Comparison of ENCODE assay signal across 17 cellular contexts in the genomic region with DNA sequence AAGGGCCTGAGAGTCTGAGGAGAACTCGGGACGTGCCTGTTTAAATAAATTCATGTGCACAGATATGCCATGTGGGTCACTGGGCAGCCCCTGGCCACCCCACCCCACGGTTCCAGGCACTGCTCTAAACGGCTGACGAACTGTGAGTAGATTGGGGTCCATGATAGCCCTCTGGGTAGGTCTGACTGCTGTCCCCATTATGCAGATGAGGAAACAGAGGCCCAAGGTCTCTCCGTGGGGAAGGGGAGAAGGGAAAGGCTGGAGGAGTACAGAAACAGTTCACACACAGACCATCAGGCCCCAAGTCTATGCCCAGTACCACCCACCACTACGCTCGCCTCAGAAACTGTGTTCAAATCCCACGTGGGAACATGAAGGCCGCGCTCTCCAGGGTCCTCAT. TPM values are rescaled to one million over a fixed set of nuclear protein-coding genes. Genes with fewer than 3 reads are reported as not detected.
DNase-seq lines count a peak whose midpoint lies in the region; TF ChIP-seq lines count a peak whose summit lies in the region.
"Had no signal": no experiment of that assay in that cellular context is flagged by ENCODE, and none has a peak within 500 bp of the region (broad histone marks: within the 10 kb centered on the region; RNA-seq: fewer than 3 reads in every experiment).

No MANE protein-coding gene starts in this region.

- no peaks in the 10 kb centered on the region for H3K27me3 Mint-ChIP-seq in H9 (ENCODE audit: low read depth)
- H3K27me3 Mint-ChIP-seq in endothelial cell (ENCODE audit: unreplicated experiment) = peaks cover 21% of the 10 kb centered on the region
- no peaks in the 10 kb centered on the region for H3K27me3 Mint-ChIP-seq in neural progenitor cell (ENCODE audit: insufficient read depth, low read depth)

- DNase-seq in H9 = no peak
- DNase-seq in endothelial cell (ENCODE audit: low spot score) = no peak
- no peak for DNase-seq in neural progenitor cell (ENCODE audit: low spot score)
- no peak for DNase-seq in stimulated activated CD4-positive, alpha-beta T cell treated with anti-CD3 and anti-CD28 coated beads, Interleukin-1b, Interleukin-23, amount 100 ng/mL, for 48 hours
- DNase-seq in COLO668 (lab: John Stamatoyannopoulos, UW; ENCODE audit: unreplicated experiment) = no peak
- no peak for DNase-seq in ascending aorta (ENCODE audit: low spot score in 2 of 2)
- no peak for DNase-seq in NCI-H2107 treated with DMSO at 0.1 percent for 48 hours (lab: John Stamatoyannopoulos, UW; ENCODE audit: unreplicated experiment)
- DNase-seq: activated CD4-positive, alpha-beta T cell treated with anti-CD3 and anti-CD28 coated beads, Interleukin-2, amount 50 U/mL, for 4 hours; activated naive CD4-positive, alpha-beta T cell treated with anti-CD3 and anti-CD28 coated beads for 36 hours; EL; mammary epithelial cell; NCI-H1105 treated with DMSO at 0.1 percent for 48 hours; NCI-H526; SHP77; stimulated activated CD4-positive, alpha-beta T cell treated with anti-CD3 and anti-CD28 coated beads, Interleukin-12 subunit alpha, Interleukin-12 subunit beta, amount 100 ng/mL, for 4 hours had no signal

- H2BK120ac ChIP-seq in H9 (ENCODE audit: low read depth, low read length, poor library complexity, severe bottlenecking) = no peak overlapping the region

- no peak overlapping the region for H2BK15ac ChIP-seq in H9 (ENCODE audit: low read depth, low read length)

- H3K23me2 ChIP-seq in H9 (ENCODE audit: insufficient read length, low read depth, low read length, poor library complexity, severe bottlenecking) = no peaks in the 10 kb centered on the region

- H2AK5ac ChIP-seq in H9 (ENCODE audit: insufficient read length, low read length) = no peak overlapping the region

- H3K36me3 Mint-ChIP-seq in H9 (ENCODE audit: insufficient read depth in 1 of 3, low read depth in 3 of 3) (peaks cover 4 to 16% (median 9%) of the 10 kb centered on the region in 3 experiments), endothelial cell (ENCODE audit: low read depth, unreplicated experiment) (peaks cover 13% of the 10 kb centered on the region), neural progenitor cell (peaks cover 15% of the 10 kb centered on the region)

- H3K36me3 ChIP-seq in BLaER1 (peaks cover 7% of the 10 kb centered on the region), neural progenitor cell (no peaks in the 10 kb centered on the region), ascending aorta (peaks cover 8 to 14% of the 10 kb centered on the region in 2 donors)

- H3K14ac ChIP-seq in H9 (ENCODE audit: insufficient read depth, low read length) = no peak overlapping the region

- no CpG with 5 or more reads among the region's 11 CpGs for WGBS in H9 (ENCODE audit: extremely low coverage, insufficient read length, low lambda C conversion rate)

- intact Hi-C loops in ascending aorta (cut with DNase I) = no loop called here

- H3K4me2 ChIP-seq in BLaER1 (peak overlapping the region; percentile 98), H9 (ENCODE audit: insufficient read depth, insufficient read length, low read length) (no peak overlapping the region), neural progenitor cell (no peak overlapping the region)

- H3K4me1 ChIP-seq in BLaER1 = peaks cover 94% of the 10 kb centered on the region
- peaks cover 6% of the 10 kb centered on the region; the same call in 1 of the 2 replicates for H3K4me1 ChIP-seq in H9 (ENCODE audit: insufficient read depth, low read length)
- H3K4me1 ChIP-seq in neural progenitor cell = peaks cover 29% of the 10 kb centered on the region
- H3K4me1 ChIP-seq in ascending aorta = peaks cover 12 to 45% of the 10 kb centered on the region in 2 donors

- no peaks in the 10 kb centered on the region for H3K79me1 ChIP-seq in H9 (ENCODE audit: insufficient read depth, low read depth, low read length, poor library complexity, severe bottlenecking)

- H3K9ac ChIP-seq in BLaER1 = peak overlapping the region; percentile 81; the same call in 1 of the 2 replicates
- H3K9ac ChIP-seq in H9 (ENCODE audit: extremely low read depth, insufficient read length, low read length) = no peak overlapping the region
- no peak overlapping the region for H3K9ac ChIP-seq in neural progenitor cell

- H3K27me3 ChIP-seq in BLaER1 (no peaks in the 10 kb centered on the region), H9 (ENCODE audit: insufficient read depth, low read length) (no peaks in the 10 kb centered on the region), neural progenitor cell (no peaks in the 10 kb centered on the region), ascending aorta (no peaks in the 10 kb centered on the region)
- H3K27me3 ChIP-seq: tibial nerve had no signal

- no peak overlapping the region for H4K5ac ChIP-seq in H9 (ENCODE audit: insufficient read length, low read depth, low read length)

- TF ChIP-seq CTCF in H9 (conservative IDR thresholded peaks at IDR 0.05) (no peak), endothelial cell (IDR thresholded peaks at IDR 0.05; ENCODE audit: unreplicated experiment) (no peak), neural progenitor cell (IDR thresholded peaks at IDR 0.05) (no peak), ascending aorta (IDR thresholded peaks at IDR 0.05) (no peak)

- no peak overlapping the region for H3K4ac ChIP-seq in H9 (ENCODE audit: low read depth, low read length)

- H3T11ph ChIP-seq in H9 (ENCODE audit: low read length) = no peak overlapping the region

- H3F3A ChIP-seq in neural progenitor cell (ENCODE audit: low read depth) = peaks cover 13% of the 10 kb centered on the region

- peaks cover 42% of the 10 kb centered on the region for H4K20me1 ChIP-seq in BLaER1
- peaks cover 3% of the 10 kb centered on the region for H4K20me1 ChIP-seq in H9 (ENCODE audit: control insufficient read depth, insufficient read depth, insufficient read length)
- H4K20me1 ChIP-seq in neural progenitor cell (ENCODE audit: low read depth) = peaks cover 85% of the 10 kb centered on the region

- no peak overlapping the region for H2BK20ac ChIP-seq in H9 (ENCODE audit: low read depth, low read length, poor library complexity, severe bottlenecking)

- no peaks in the 10 kb centered on the region for H3K9me3 Mint-ChIP-seq in H9
- no peaks in the 10 kb centered on the region for H3K9me3 Mint-ChIP-seq in endothelial cell (ENCODE audit: unreplicated experiment)
- H3K9me3 Mint-ChIP-seq in neural progenitor cell = no peaks in the 10 kb centered on the region
- H3K9me3 Mint-ChIP-seq: activated naive CD4-positive, alpha-beta T cell treated with anti-CD3 and anti-CD28 coated beads for 36 hours had no signal

- H3K4me1 Mint-ChIP-seq in H9 (peaks cover 45 to 58% of the 10 kb centered on the region in 2 experiments), endothelial cell (ENCODE audit: unreplicated experiment) (peaks cover 32% of the 10 kb centered on the region), neural progenitor cell (peaks cover 54% of the 10 kb centered on the region)

- peak overlapping the region; percentile 90 for H3K27ac ChIP-seq in BLaER1
- H3K27ac ChIP-seq in H9 (ENCODE audit: insufficient read length, low read depth, low read length) = no peak overlapping the region
- no peak overlapping the region for H3K27ac ChIP-seq in neural progenitor cell
- no peak overlapping the region for H3K27ac ChIP-seq in ascending aorta

- no peak overlapping the region for H3K18ac ChIP-seq in H9 (ENCODE audit: insufficient read length, low read depth, low read length)

- no peak overlapping the region for H2BK5ac ChIP-seq in H9 (ENCODE audit: insufficient read length, low read length)

- no peaks in the 10 kb centered on the region for H3K9me3 ChIP-seq in BLaER1
- H3K9me3 ChIP-seq in H9 (ENCODE audit: control insufficient read depth, low read depth, low read length) = no peaks in the 10 kb centered on the region
- H3K9me3 ChIP-seq in neural progenitor cell (ENCODE audit: low read depth) = no peaks in the 10 kb centered on the region
- no peaks in the 10 kb centered on the region for H3K9me3 ChIP-seq in ascending aorta
- H3K9me3 ChIP-seq: tibial nerve had no signal

- no peak overlapping the region for H4K91ac ChIP-seq in H9 (ENCODE audit: insufficient read length, low read depth, low read length)

- no peak overlapping the region for H3K56ac ChIP-seq in H9 (ENCODE audit: insufficient read length, low read depth, low read length)

- H3K27ac Mint-ChIP-seq in H9 (peak overlapping the region; percentile 36 to 90 (median 88); a peak in 5 of 7 replicates), endothelial cell (ENCODE audit: unreplicated experiment) (no peak overlapping the region), neural progenitor cell (peak overlapping the region; percentile 91)

- H3K4me3 Mint-ChIP-seq in H9 = peak overlapping the region in 1 of 2 experiments; percentile 38; a peak in 2 of 5 replicates
- peak overlapping the region; percentile 74 for H3K4me3 Mint-ChIP-seq in endothelial cell (ENCODE audit: unreplicated experiment)
- H3K4me3 Mint-ChIP-seq in neural progenitor cell = peak overlapping the region; percentile 10
- H3K4me3 Mint-ChIP-seq: activated naive CD4-positive, alpha-beta T cell treated with anti-CD3 and anti-CD28 coated beads for 36 hours had no signal

- no peak overlapping the region for H2BK12ac ChIP-seq in H9 (ENCODE audit: insufficient read length, low read depth, low read length)

- H2AFZ ChIP-seq in H9 (ENCODE audit: low read length) (no peak overlapping the region), neural progenitor cell (replicated peaks) (no peak overlapping the region)

- peaks cover 52% of the 10 kb centered on the region; the same call in 1 of the 2 replicates for H3K79me2 ChIP-seq in H9 (ENCODE audit: insufficient read depth, low read length)
- H3K79me2 ChIP-seq in neural progenitor cell (ENCODE audit: low read depth) = peaks cover 93% of the 10 kb centered on the region

- H3K4me3 ChIP-seq in BLaER1 (peak overlapping the region; percentile 1; the same call in 1 of the 2 replicates), neural progenitor cell (no peak overlapping the region), ascending aorta (no peak overlapping the region)
- H3K4me3 ChIP-seq: tibial nerve had no signal

- no peak overlapping the region for H4K8ac ChIP-seq in H9 (replicated peaks; ENCODE audit: insufficient read length, low read depth, low read length)

- H3K23ac ChIP-seq in H9 (ENCODE audit: insufficient read length, low read depth, low read length) = no peak overlapping the region

RNA-seq across cellular contexts. Expression of a gene that starts 14.1 kb away (rescaled TPM):
- total RNA-seq in H9 (2021) = 54.6 and 55.8 TPM in 2 replicates
- 31.2 TPM for total RNA-seq in endothelial cell (ENCODE audit: unreplicated experiment)
- total RNA-seq in neural progenitor cell (ENCODE audit: low replicate concordance) = 2.2 and 30.0 TPM in 2 replicates
- 18.1 TPM for total RNA-seq in ascending aorta

RNA-seq across cellular contexts. Expression of a gene that starts 34.1 kb away (rescaled TPM):
- total RNA-seq in H9 (2021) = 48.8 and 49.7 TPM in 2 replicates
- total RNA-seq in endothelial cell (ENCODE audit: unreplicated experiment) = 40.8 TPM
- 7.0 and 51.8 TPM in 2 replicates for total RNA-seq in neural progenitor cell (ENCODE audit: low replicate concordance)
- 94.9 TPM for total RNA-seq in ascending aorta
